Comparison of ENCODE assay signal across 8 cellular contexts in genomic region chr11:121023848-121024751, GRCh38. TPM values are rescaled to one million over a fixed set of nuclear protein-coding genes. Genes with fewer than 3 reads are reported as not detected.
A peak's percentile ranks its signal among the peaks of the same experiment; 100 is the strongest.
DNase-seq lines count a peak whose midpoint lies in the region; ATAC-seq and TF ChIP-seq lines count a peak whose summit lies in the region.

Gene TBCEL (plus strand): TSS chr11:121024102. CDS start chr11:121045691, 21,589 bp downstream.

- H3K4me3 ChIP-seq in AG09309 (ENCODE audit: control insufficient read depth, low read depth, low read length) (peak within 1 kb of the TSS; percentile 85), colonic mucosa (peak within 1 kb of the TSS; percentile 86)

- DNase-seq in AG09309 (ENCODE audit: low read depth) = peak; percentile 31
- DNase-seq in NCI-H345 (lab: John Stamatoyannopoulos, UW) = peak; percentile 89
- DNase-seq in activated CD4-positive, alpha-beta T cell treated with anti-CD3 and anti-CD28 coated beads for 36 hours = peak; percentile 90
- peak; percentile 82 for DNase-seq in colonic mucosa
- DNase-seq in left kidney (ENCODE audit: low read depth, low spot score) = peak; percentile 98
- DNase-seq in stimulated activated CD4-positive, alpha-beta T cell treated with anti-CD3 and anti-CD28 coated beads, Interleukin-2, amount 100 ng/mL, for 24 hours = peak; percentile 85 to 88

- H3K9ac ChIP-seq in colonic mucosa (ENCODE audit: low read depth in 2 of 2, low read length in 2 of 2) = peak within 1 kb of the TSS; percentile 58 to 87

- intact Hi-C loops in activated CD4-positive, alpha-beta T cell treated with anti-CD3 and anti-CD28 coated beads for 36 hours (cut with DNase I, micrococcal nuclease) = no loop called here
- intact Hi-C loops in colonic mucosa (cut with DNase I) = no loop called here

- no peaks in the 10 kb centered on the region for H3K4me1 ChIP-seq in colonic mucosa

- peak; percentile 96 for ATAC-seq in GM18909 (IDR thresholded peaks at IDR 0.05; ENCODE audit: poor library complexity, unreplicated experiment)
- peak; percentile 92 for ATAC-seq in HG03175 (IDR thresholded peaks at IDR 0.05; ENCODE audit: unreplicated experiment)
- ATAC-seq in activated CD4-positive, alpha-beta T cell treated with anti-CD3 and anti-CD28 coated beads for 36 hours = peak; percentile 92

- no peaks in the 10 kb centered on the region for H3K36me3 Mint-ChIP-seq in activated CD4-positive, alpha-beta T cell treated with anti-CD3 and anti-CD28 coated beads for 36 hours (ENCODE audit: low read depth)

- H3K4me3 Mint-ChIP-seq in activated CD4-positive, alpha-beta T cell treated with anti-CD3 and anti-CD28 coated beads for 36 hours = peak within 1 kb of the TSS; percentile 78

- H3K27me3 Mint-ChIP-seq in activated CD4-positive, alpha-beta T cell treated with anti-CD3 and anti-CD28 coated beads for 36 hours = peaks cover 2% of the 10 kb centered on the region

- POLR2A ChIA-PET in activated CD4-positive, alpha-beta T cell treated with anti-CD3 and anti-CD28 coated beads for 36 hours (lab: Charles Lee) = interaction anchor here (0.7 kb wide), 1 partner anchor 16 kb away, joined by 3 read pairs; no protein-coding TSS in a partner anchor

- peak within 1 kb of the TSS; percentile 75 for H3K27ac Mint-ChIP-seq in activated CD4-positive, alpha-beta T cell treated with anti-CD3 and anti-CD28 coated beads for 36 hours

- TF ChIP-seq CTCF in AG09309 (IDR thresholded peaks at IDR 0.05; ENCODE audit: control insufficient read depth, insufficient read depth, low read depth, low read length, missing control alignments) (no peak), colonic mucosa (IDR thresholded peaks at IDR 0.05) (no peak)

- no peaks in the 10 kb centered on the region for H3K27me3 ChIP-seq in colonic mucosa

- CTCF ChIA-PET in activated CD4-positive, alpha-beta T cell treated with anti-CD3 and anti-CD28 coated beads for 36 hours (lab: Charles Lee) = interaction anchor here (0.6 kb wide), 1 partner anchor 229 kb away, joined by 4 read pairs; no protein-coding TSS in a partner anchor

- no peak within 1 kb of the TSS for H3K27ac ChIP-seq in colonic mucosa

- peaks cover 23% of the 10 kb centered on the region for H3K4me1 Mint-ChIP-seq in activated CD4-positive, alpha-beta T cell treated with anti-CD3 and anti-CD28 coated beads for 36 hours

- no peaks in the 10 kb centered on the region for H3K36me3 ChIP-seq in colonic mucosa

- no peaks in the 10 kb centered on the region for H3K9me3 ChIP-seq in colonic mucosa

- H3K9me3 Mint-ChIP-seq in activated CD4-positive, alpha-beta T cell treated with anti-CD3 and anti-CD28 coated beads for 36 hours (ENCODE audit: low read depth) = no peaks in the 10 kb centered on the region

RNA-seq across cellular contexts. Expression of gene TBCEL, which starts in this region (rescaled TPM):
- 1 to 10 TPM; 7.7 to 8.2 TPM for total RNA-seq in activated CD4-positive, alpha-beta T cell treated with anti-CD3 and anti-CD28 coated beads for 36 hours
- 10 to 100 TPM in 1 of 2 donors, 1 to 10 TPM in 1; 7.5 to 10.1 TPM for total RNA-seq in colonic mucosa

Comparison
In these comparisons a context has a peak if more than half of its experiments do, and no peak if none do; other contexts are left out.
1. DNase-seq: peak in every context shown above with its lines; median percentile 98 in left kidney; 90 in activated CD4-positive, alpha-beta T cell treated with anti-CD3 and anti-CD28 coated beads for 36 hours; 89 in NCI-H345; 86 in stimulated activated CD4-positive, alpha-beta T cell treated with anti-CD3 and anti-CD28 coated beads, Interleukin-2, amount 100 ng/mL, for 24 hours; 82 in colonic mucosa; 31 in AG09309.